In genomic region chrX:31588355-31588754, GRCh38 we compare ENCODE assay signal across 37 cellular contexts.
"Had no signal": no experiment of that assay in that cellular context is flagged by ENCODE, and none has a peak within 500 bp of the region (broad histone marks: within the 10 kb centered on the region; RNA-seq: fewer than 3 reads in every experiment).

No MANE protein-coding gene starts in this region.

- H3K27ac ChIP-seq: ascending aorta, body of pancreas, brain microvascular endothelial cell, breast epithelium, cardiac muscle cell, VCaP had no signal

- H3K4me1 Mint-ChIP-seq: activated B cell treated with CpG ODN at 0.5 μM for 24 hours; activated CD4-positive, alpha-beta T cell treated with anti-CD3 and anti-CD28 coated beads, Interleukin-2, amount 10 ng/mL, durations not matched to agents 24 days and 14 days; activated naive CD4-positive, alpha-beta T cell treated with anti-CD3 and anti-CD28 coated beads, Interleukin-2, amount 10 ng/mL, durations not matched to agents 7 days and 5 days; activated naive CD4-positive, alpha-beta T cell treated with anti-CD3 and anti-CD28 coated beads, Interleukin-2, amount 50 U/mL, for 24 hours; activated naive CD8-positive, alpha-beta T cell treated with anti-CD3 and anti-CD28 coated beads, Interleukin-2, amount 10 ng/mL, durations not matched to agents 7 days and 5 days; activated naive CD8-positive, alpha-beta T cell treated with anti-CD3 and anti-CD28 coated beads, Interleukin-2, amount 50 U/mL, for 24 hours; activated T-helper 17 cell treated with anti-CD3 and anti-CD28 coated beads, Interleukin-2, amount 50 U/mL, for 72 hours; central memory CD8-positive, alpha-beta T cell; T-cell; T-helper 17 cell had no signal

- H3K27ac Mint-ChIP-seq: activated B cell treated with CpG ODN at 0.5 μM for 24 hours; activated CD4-positive, alpha-beta memory T cell treated with anti-CD3 and anti-CD28 coated beads for 36 hours; activated CD4-positive, alpha-beta T cell treated with anti-CD3 and anti-CD28 coated beads, Interleukin-2, amount 10 ng/mL, durations not matched to agents 24 days and 14 days; activated CD8-positive, alpha-beta T cell treated with anti-CD3 and anti-CD28 coated beads for 36 hours; activated naive CD4-positive, alpha-beta T cell treated with anti-CD3 and anti-CD28 coated beads, Interleukin-2, amount 10 ng/mL, durations not matched to agents 7 days and 5 days; activated naive CD4-positive, alpha-beta T cell treated with anti-CD3 and anti-CD28 coated beads, Interleukin-2, amount 50 U/mL, for 24 hours; activated naive CD8-positive, alpha-beta T cell; activated naive CD8-positive, alpha-beta T cell treated with anti-CD3 and anti-CD28 coated beads, Interleukin-2, amount 10 ng/mL, durations not matched to agents 7 days and 5 days; activated naive CD8-positive, alpha-beta T cell treated with anti-CD3 and anti-CD28 coated beads, Interleukin-2, amount 50 U/mL, for 24 hours; activated T-cell treated with anti-CD3 and anti-CD28 coated beads, Interleukin-2, amount 50 U/mL, for 72 hours; activated T-helper 1 cell treated with anti-CD3 and anti-CD28 coated beads, Interleukin-12 subunit alpha, Interleukin-12 subunit beta, Interleukin-2, Interleukin-4 antibody, amounts not matched to agents 30 ng/mL and 10 ng/mL and 1 ng/mL, durations not matched to agents 14 hours and 24 hours and 36 hours; activated T-helper 17 cell treated with anti-CD3 and anti-CD28 coated beads, Interleukin-2, amount 50 U/mL, for 72 hours; T-cell; T-helper 17 cell had no signal

- H3K36me3 Mint-ChIP-seq: activated CD4-positive, alpha-beta memory T cell treated with anti-CD3 and anti-CD28 coated beads for 36 hours; activated naive CD4-positive, alpha-beta T cell treated with anti-CD3 and anti-CD28 coated beads, Interleukin-2, amount 10 ng/mL, durations not matched to agents 7 days and 5 days; activated naive CD4-positive, alpha-beta T cell treated with anti-CD3 and anti-CD28 coated beads, Interleukin-2, amount 50 U/mL, for 24 hours; activated naive CD8-positive, alpha-beta T cell; activated naive CD8-positive, alpha-beta T cell treated with anti-CD3 and anti-CD28 coated beads, Interleukin-2, amount 10 ng/mL, durations not matched to agents 7 days and 5 days; T-cell had no signal

- H3K4me3 ChIP-seq: ascending aorta, body of pancreas, breast epithelium, cardiac muscle cell had no signal

- H3K9me3 Mint-ChIP-seq: activated B cell treated with CpG ODN at 0.5 μM for 24 hours; activated CD4-positive, alpha-beta memory T cell treated with anti-CD3 and anti-CD28 coated beads for 36 hours; activated CD4-positive, alpha-beta T cell treated with anti-CD3 and anti-CD28 coated beads, Interleukin-2, amount 10 ng/mL, durations not matched to agents 24 days and 14 days; activated CD8-positive, alpha-beta T cell treated with anti-CD3 and anti-CD28 coated beads for 36 hours; activated naive CD4-positive, alpha-beta T cell treated with anti-CD3 and anti-CD28 coated beads, Interleukin-2, amount 10 ng/mL, durations not matched to agents 7 days and 5 days; activated naive CD4-positive, alpha-beta T cell treated with anti-CD3 and anti-CD28 coated beads, Interleukin-2, amount 50 U/mL, for 24 hours; activated naive CD8-positive, alpha-beta T cell treated with anti-CD3 and anti-CD28 coated beads, Interleukin-2, amount 10 ng/mL, durations not matched to agents 7 days and 5 days; activated T-cell treated with anti-CD3 and anti-CD28 coated beads, Interleukin-2, amount 50 U/mL, for 72 hours; activated T-helper 1 cell treated with anti-CD3 and anti-CD28 coated beads, Interleukin-12 subunit alpha, Interleukin-12 subunit beta, Interleukin-2, Interleukin-4 antibody, amounts not matched to agents 30 ng/mL and 10 ng/mL and 1 ng/mL, durations not matched to agents 14 hours and 24 hours and 36 hours; activated T-helper 17 cell treated with anti-CD3 and anti-CD28 coated beads, Interleukin-2, amount 50 U/mL, for 72 hours had no signal

- ATAC-seq: activated CD8-positive, alpha-beta T cell treated with anti-CD3 and anti-CD28 coated beads for 36 hours; activated naive CD8-positive, alpha-beta T cell treated with anti-CD3 and anti-CD28 coated beads, Interleukin-2, amount 50 U/mL, for 24 hours; activated T-cell treated with anti-CD3 and anti-CD28 coated beads, Interleukin-2, amount 50 U/mL, for 4 hours; activated T-cell treated with anti-CD3 and anti-CD28 coated beads, Interleukin-2, amount 50 U/mL, for 72 hours; activated T-helper 17 cell treated with anti-CD3 and anti-CD28 coated beads, Interleukin-2, amount 50 U/mL, for 72 hours; body of pancreas; T-cell; T-helper 17 cell had no signal

- FAIRE-seq: TTC549 had no signal

- H3K4me1 ChIP-seq: ascending aorta, body of pancreas, breast epithelium had no signal

- H3K27me3 ChIP-seq: ascending aorta, body of pancreas, brain microvascular endothelial cell, cardiac muscle cell had no signal

- DNase-seq: activated B cell treated with CpG ODN at 0.5 μM for 24 hours; activated CD4-positive, alpha-beta memory T cell treated with anti-CD3 and anti-CD28 coated beads for 36 hours; activated CD4-positive, alpha-beta T cell treated with anti-CD3 and anti-CD28 coated beads for 4 hours; activated CD4-positive, alpha-beta T cell treated with anti-CD3 and anti-CD28 coated beads, Interleukin-2, amount 10 ng/mL, durations not matched to agents 24 days and 14 days; activated CD4-positive, alpha-beta T cell treated with anti-CD3 and anti-CD28 coated beads, Interleukin-2, amount 50 U/mL, for 1 hour; activated CD4-positive, alpha-beta T cell treated with anti-CD3 and anti-CD28 coated beads, Interleukin-2, amount 50 U/mL, for 4 hours; activated CD4-positive, CD25-positive, alpha-beta regulatory T cell treated with anti-CD3 and anti-CD28 coated beads, Interleukin-2, amount 50 U/mL, for 72 hours; activated CD8-positive, alpha-beta memory T cell treated with anti-CD3 and anti-CD28 coated beads, Interleukin-2, amount 50 U/mL, for 4 hours; activated CD8-positive, alpha-beta T cell treated with anti-CD3 and anti-CD28 coated beads for 36 hours; activated effector memory CD4-positive, alpha-beta T cell treated with anti-CD3 and anti-CD28 coated beads, Interleukin-2, amount 50 U/mL, for 16 hours; activated gamma-delta T cell treated with Interleukin-2 at 50 U/mL for 16 hours; activated naive CD4-positive, alpha-beta T cell treated with anti-CD3 and anti-CD28 coated beads, Interleukin-2, amount 10 ng/mL, durations not matched to agents 7 days and 5 days; activated naive CD4-positive, alpha-beta T cell treated with Interleukin-2 at 50 U/mL for 16 hours; activated naive CD8-positive, alpha-beta T cell treated with anti-CD3 and anti-CD28 coated beads, Interleukin-2, amount 10 ng/mL, durations not matched to agents 7 days and 5 days; activated naive CD8-positive, alpha-beta T cell treated with anti-CD3 and anti-CD28 coated beads, Interleukin-2, amount 50 U/mL, for 24 hours; activated T-cell treated with anti-CD3 and anti-CD28 coated beads for 4 hours; activated T-cell treated with anti-CD3 and anti-CD28 coated beads, Interleukin-2, amount 50 U/mL, for 1 hour; activated T-cell treated with anti-CD3 and anti-CD28 coated beads, Interleukin-2, amount 50 U/mL, for 4 hours; activated T-cell treated with anti-CD3 and anti-CD28 coated beads, Interleukin-2, amount 50 U/mL, for 72 hours; amygdala; anterior cingulate cortex; body of pancreas; brain microvascular endothelial cell; caudate nucleus; cerebellar nuclear complex; T-cell; T-helper 17 cell had no signal

- H3K9me3 ChIP-seq: ascending aorta, body of pancreas, breast epithelium had no signal

- H3K27me3 Mint-ChIP-seq: activated B cell treated with CpG ODN at 0.5 μM for 24 hours; activated CD4-positive, alpha-beta memory T cell treated with anti-CD3 and anti-CD28 coated beads for 36 hours; activated CD4-positive, alpha-beta T cell treated with anti-CD3 and anti-CD28 coated beads, Interleukin-2, amount 10 ng/mL, durations not matched to agents 24 days and 14 days; activated CD8-positive, alpha-beta T cell treated with anti-CD3 and anti-CD28 coated beads for 36 hours; activated naive CD4-positive, alpha-beta T cell treated with anti-CD3 and anti-CD28 coated beads, Interleukin-2, amount 10 ng/mL, durations not matched to agents 7 days and 5 days; activated naive CD4-positive, alpha-beta T cell treated with anti-CD3 and anti-CD28 coated beads, Interleukin-2, amount 50 U/mL, for 24 hours; activated naive CD8-positive, alpha-beta T cell; activated naive CD8-positive, alpha-beta T cell treated with anti-CD3 and anti-CD28 coated beads, Interleukin-2, amount 10 ng/mL, durations not matched to agents 7 days and 5 days; activated naive CD8-positive, alpha-beta T cell treated with anti-CD3 and anti-CD28 coated beads, Interleukin-2, amount 50 U/mL, for 24 hours; activated T-helper 17 cell treated with anti-CD3 and anti-CD28 coated beads, Interleukin-2, amount 50 U/mL, for 72 hours; central memory CD8-positive, alpha-beta T cell; T-helper 17 cell had no signal

- H3K36me3 ChIP-seq: ascending aorta, brain microvascular endothelial cell, breast epithelium, cardiac muscle cell had no signal

- H3K4me3 Mint-ChIP-seq: activated B cell treated with CpG ODN at 0.5 μM for 24 hours; activated CD4-positive, alpha-beta memory T cell treated with anti-CD3 and anti-CD28 coated beads for 36 hours; activated CD4-positive, alpha-beta T cell treated with anti-CD3 and anti-CD28 coated beads, Interleukin-2, amount 10 ng/mL, durations not matched to agents 24 days and 14 days; activated CD8-positive, alpha-beta T cell treated with anti-CD3 and anti-CD28 coated beads for 36 hours; activated naive CD4-positive, alpha-beta T cell treated with anti-CD3 and anti-CD28 coated beads, Interleukin-2, amount 10 ng/mL, durations not matched to agents 7 days and 5 days; activated naive CD4-positive, alpha-beta T cell treated with anti-CD3 and anti-CD28 coated beads, Interleukin-2, amount 50 U/mL, for 24 hours; activated naive CD8-positive, alpha-beta T cell; activated naive CD8-positive, alpha-beta T cell treated with anti-CD3 and anti-CD28 coated beads, Interleukin-2, amount 10 ng/mL, durations not matched to agents 7 days and 5 days; activated naive CD8-positive, alpha-beta T cell treated with anti-CD3 and anti-CD28 coated beads, Interleukin-2, amount 50 U/mL, for 24 hours; activated T-cell treated with anti-CD3 and anti-CD28 coated beads, Interleukin-2, amount 50 U/mL, for 4 hours; activated T-cell treated with anti-CD3 and anti-CD28 coated beads, Interleukin-2, amount 50 U/mL, for 72 hours; activated T-helper 1 cell treated with anti-CD3 and anti-CD28 coated beads, Interleukin-12 subunit alpha, Interleukin-12 subunit beta, Interleukin-2, Interleukin-4 antibody, amounts not matched to agents 30 ng/mL and 10 ng/mL and 1 ng/mL, durations not matched to agents 14 hours and 24 hours and 36 hours; activated T-helper 17 cell treated with anti-CD3 and anti-CD28 coated beads, Interleukin-2, amount 50 U/mL, for 72 hours; central memory CD8-positive, alpha-beta T cell; T-cell; T-helper 17 cell had no signal
